In the genomic region with DNA sequence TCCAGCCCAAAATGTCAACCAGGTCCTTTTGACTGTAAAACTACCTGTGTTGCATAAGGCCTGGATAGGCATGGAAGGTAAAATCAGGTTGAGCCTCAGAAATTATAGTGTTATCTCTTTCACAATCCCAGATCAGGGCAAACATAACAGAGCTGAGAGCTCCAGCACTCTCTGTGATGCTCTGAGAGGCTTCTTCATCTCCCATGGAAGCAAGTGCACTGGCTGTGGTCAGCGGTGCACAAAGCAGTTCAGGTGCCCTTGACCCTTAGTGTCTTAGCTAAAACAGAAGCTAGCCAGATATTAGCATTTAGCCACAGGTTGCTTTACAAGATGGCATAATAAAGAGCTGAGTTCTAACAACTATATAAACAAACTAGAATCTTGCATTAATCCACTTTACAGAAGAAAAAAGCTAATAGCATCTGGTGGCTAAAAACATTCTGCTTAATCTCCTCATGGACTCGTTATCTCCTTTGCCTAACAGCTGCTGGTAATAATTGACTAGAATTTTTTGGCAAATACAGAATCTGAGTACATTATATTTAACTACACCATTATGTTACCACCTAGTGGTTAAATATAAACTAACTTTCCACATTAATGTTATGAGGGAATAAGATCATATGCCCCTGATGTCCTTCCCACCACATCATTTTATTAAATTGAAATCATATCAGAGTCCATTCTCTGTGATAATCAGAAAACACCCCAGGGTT, we compare ENCODE assay signal across 17 cellular contexts. TPM values are rescaled to one million over a fixed set of nuclear protein-coding genes. Genes with fewer than 3 reads are reported as not detected.
DNase-seq lines count a peak whose midpoint lies in the region; ATAC-seq and TF ChIP-seq lines count a peak whose summit lies in the region.
"Had no signal": no experiment of that assay in that cellular context is flagged by ENCODE, and none has a peak within 500 bp of the region (broad histone marks: within the 10 kb centered on the region; RNA-seq: fewer than 3 reads in every experiment).

No MANE protein-coding gene starts in this region.

- H3F3A ChIP-seq in Loucy (ENCODE audit: low read depth): no peaks in the 10 kb centered on the region

- peaks cover 0 to 13% (median 3%) of the 10 kb centered on the region in 5 experiments for H3K9me3 Mint-ChIP-seq in brain
- H3K9me3 Mint-ChIP-seq: activated naive CD8-positive, alpha-beta T cell treated with anti-CD3 and anti-CD28 coated beads for 36 hours had no signal

- no peak overlapping the region for H3K4me3 Mint-ChIP-seq in brain
- H3K4me3 Mint-ChIP-seq: activated naive CD8-positive, alpha-beta T cell treated with anti-CD3 and anti-CD28 coated beads for 36 hours; activated T-cell treated with anti-CD3 and anti-CD28 coated beads, Interleukin-2, amount 50 U/mL, for 72 hours; neural crest cell had no signal

- no peak overlapping the region for H2AFZ ChIP-seq in Loucy (ENCODE audit: low read length)

- H3K79me2 ChIP-seq in Loucy (ENCODE audit: insufficient read depth, low read length): no peaks in the 10 kb centered on the region

- TF ChIP-seq CTCF in Loucy (conservative IDR thresholded peaks at IDR 0.05; ENCODE audit: low read length): peak; percentile 38
- peak; percentile 17 to 34 for TF ChIP-seq CTCF in brain (conservative IDR thresholded peaks at IDR 0.05)
- no peak for TF ChIP-seq CTCF in lower lobe of right lung (IDR thresholded peaks at IDR 0.05)
- TF ChIP-seq CTCF in prostate gland (IDR thresholded peaks at IDR 0.05): no peak

- H3K27me3 ChIP-seq in Loucy (ENCODE audit: insufficient read depth, low read length, poor library complexity, severe bottlenecking) (no peaks in the 10 kb centered on the region), lower lobe of right lung (ENCODE audit: low read depth) (no peaks in the 10 kb centered on the region), prostate gland (replicated peaks; ENCODE audit: insufficient read depth) (no peaks in the 10 kb centered on the region)
- H3K27me3 ChIP-seq: uterus had no signal

- H3K27ac ChIP-seq in lower lobe of right lung (peak overlapping the region; percentile 25), prostate gland (no peak overlapping the region)
- H3K27ac ChIP-seq: 22Rv1, RWPE1, uterus had no signal

- no peaks in the 10 kb centered on the region for H3K9me3 ChIP-seq in Loucy (ENCODE audit: insufficient read depth, low read depth, low read length)
- no peaks in the 10 kb centered on the region for H3K9me3 ChIP-seq in lower lobe of right lung
- no peaks in the 10 kb centered on the region for H3K9me3 ChIP-seq in prostate gland
- H3K9me3 ChIP-seq: mucosa of descending colon, uterus had no signal

- H4K20me1 ChIP-seq in Loucy (ENCODE audit: insufficient read depth, low read length, poor library complexity, severe bottlenecking): no peaks in the 10 kb centered on the region

- H3K4me1 ChIP-seq in Loucy (ENCODE audit: insufficient read depth, low read length, poor library complexity, severe bottlenecking) (no peaks in the 10 kb centered on the region), lower lobe of right lung (no peaks in the 10 kb centered on the region), prostate gland (replicated peaks) (no peaks in the 10 kb centered on the region)
- H3K4me1 ChIP-seq: uterus had no signal

- H3K36me3 Mint-ChIP-seq in brain: no peaks in the 10 kb centered on the region
- H3K36me3 Mint-ChIP-seq: activated naive CD8-positive, alpha-beta T cell treated with anti-CD3 and anti-CD28 coated beads for 36 hours had no signal

- H3K4me1 Mint-ChIP-seq in brain: peaks cover 4% of the 10 kb centered on the region
- H3K4me1 Mint-ChIP-seq: activated naive CD8-positive, alpha-beta T cell treated with anti-CD3 and anti-CD28 coated beads for 36 hours; neural crest cell had no signal

- DNase-seq in DMS 273 (lab: John Stamatoyannopoulos, UW; ENCODE audit: unreplicated experiment) (peak; percentile 24), DMS 273 treated with DMSO at 0.1 percent for 48 hours (lab: John Stamatoyannopoulos, UW) (no peak), lower lobe of right lung (no peak), prostate gland (ENCODE audit: low spot score) (no peak)
- DNase-seq: activated naive CD8-positive, alpha-beta T cell treated with anti-CD3 and anti-CD28 coated beads for 36 hours; activated T-cell treated with anti-CD3 and anti-CD28 coated beads, Interleukin-2, amount 50 U/mL, for 72 hours; mucosa of descending colon; NCI-H1436 treated with DMSO at 0.1 percent for 48 hours; NCI-H774; uterus had no signal

- H3K27ac Mint-ChIP-seq in brain: no peak overlapping the region
- H3K27ac Mint-ChIP-seq: activated naive CD8-positive, alpha-beta T cell treated with anti-CD3 and anti-CD28 coated beads for 36 hours; activated T-cell treated with anti-CD3 and anti-CD28 coated beads, Interleukin-2, amount 50 U/mL, for 72 hours had no signal

- H3K9me2 ChIP-seq in Loucy (replicated peaks; ENCODE audit: low read depth, low read length): no peaks in the 10 kb centered on the region

- H3K4me3 ChIP-seq in Loucy (ENCODE audit: low read length, poor library complexity, severe bottlenecking) (no peak overlapping the region), lower lobe of right lung (no peak overlapping the region), prostate gland (no peak overlapping the region)
- H3K4me3 ChIP-seq: mucosa of descending colon, uterus had no signal

- peak in 1 of 2 donors; percentile 53 for ATAC-seq in lower lobe of right lung
- ATAC-seq in GM18868 (IDR thresholded peaks at IDR 0.05; ENCODE audit: unreplicated experiment): no peak
- no peak for ATAC-seq in HG02610 (IDR thresholded peaks at IDR 0.05; ENCODE audit: unreplicated experiment)
- ATAC-seq: activated T-cell treated with anti-CD3 and anti-CD28 coated beads, Interleukin-2, amount 50 U/mL, for 72 hours; mucosa of descending colon had no signal

- WGBS in prostate gland: 37% methylated on average over 2 of the region's 2 CpGs

- H3K4me2 ChIP-seq in Loucy (ENCODE audit: low read depth, low read length, poor library complexity, severe bottlenecking): no peak overlapping the region

- H3K36me3 ChIP-seq in Loucy (ENCODE audit: insufficient read depth, low read length) (no peaks in the 10 kb centered on the region), lower lobe of right lung (no peaks in the 10 kb centered on the region), prostate gland (no peaks in the 10 kb centered on the region)
- H3K36me3 ChIP-seq: uterus had no signal

- intact Hi-C loops in lower lobe of right lung (cut with DNase I) (no loop called here), prostate gland (cut with DNase I) (no loop called here)

- no peak overlapping the region for H3K9ac ChIP-seq in Loucy (ENCODE audit: low read depth, low read length, poor library complexity, severe bottlenecking)

- TF ChIP-seq POLR2A in prostate gland (IDR thresholded peaks at IDR 0.05): no peak

- H3K27me3 Mint-ChIP-seq in brain: peaks cover 3% of the 10 kb centered on the region

RNA-seq across cellular contexts. Expression of a gene that starts 25.6 kb away (rescaled TPM):
- polyA plus RNA-seq in brain (ENCODE audit: insufficient read depth, low read depth, low replicate concordance): 39.1 TPM
- total RNA-seq in lower lobe of right lung: 58.2 TPM
- 10 to 100 TPM; 22.3 to 34.9 TPM for total RNA-seq in prostate gland

Comparison
In these comparisons a context has a peak if more than half of its experiments do, and no peak if none do; other contexts are left out.
1. CTCF ChIP-seq: peak in Loucy (single experiment) and brain (2 of 2); none in lower lobe of right lung (single experiment) and prostate gland (0 of 4).